In the genomic region with DNA sequence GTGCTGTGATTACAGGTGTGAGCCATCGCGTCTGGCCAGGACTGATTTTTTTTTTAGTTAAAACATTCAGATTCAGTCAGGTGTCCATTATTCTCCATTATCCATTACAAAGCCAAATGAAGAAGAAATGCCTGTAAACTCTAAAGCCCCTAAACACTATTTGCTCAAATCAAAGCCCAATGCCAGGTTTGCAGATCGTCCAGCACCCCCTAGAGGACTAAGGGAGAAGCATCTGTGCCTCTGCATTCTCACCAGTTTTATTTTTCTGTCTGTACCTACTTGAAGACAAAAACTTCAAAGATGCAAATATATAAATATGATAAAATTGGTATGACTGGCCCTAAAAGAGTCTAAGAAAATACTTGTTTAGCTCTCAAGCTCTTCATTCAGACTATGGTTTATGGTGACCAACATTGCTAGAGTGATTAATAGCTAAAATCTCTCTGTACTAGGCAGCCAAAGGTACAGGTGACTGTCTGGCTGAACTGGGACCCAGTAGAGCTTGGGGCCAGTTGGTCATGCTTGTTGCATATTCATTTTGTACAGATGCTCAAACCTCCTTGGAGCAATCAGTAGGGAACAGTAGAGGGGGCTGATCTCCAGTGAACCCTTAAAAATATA, we compare ENCODE assay signal across 8 cellular contexts.
DNase-seq lines count a peak whose midpoint lies in the region; ATAC-seq, FAIRE-seq and TF ChIP-seq lines count a peak whose summit lies in the region.

No MANE protein-coding gene starts in this region.

- peak; percentile 99 for TF ChIP-seq RAD21 in GM12878 (IDR thresholded peaks at IDR 0.05; ENCODE audit: insufficient read depth, low read depth, low read length)

- H3K36me3 ChIP-seq in DOHH2 (ENCODE audit: control insufficient read depth, low read length) (0 out of 2 replicates have a peak, but pooled peaks cover 3% of the 10 kb centered on the region), GM12878 (ENCODE audit: control insufficient read depth in 2 of 2, insufficient read depth in 2 of 2, low read length in 1 of 2) (no peaks in the 10 kb centered on the region; a peak in 1 of 4 replicates), lung (ENCODE audit: control insufficient read depth in 2 of 2, insufficient read depth in 2 of 2, low read length in 2 of 2) (peaks cover 6 to 12% of the 10 kb centered on the region in 2 donors)

- H3K79me2 ChIP-seq in DOHH2 (ENCODE audit: control insufficient read depth, low read length) (no peaks in the 10 kb centered on the region), GM12878 (ENCODE audit: control insufficient read depth, insufficient read depth, low read length) (no peaks in the 10 kb centered on the region)

- H3K27ac Mint-ChIP-seq in T-helper 17 cell, result no peak overlapping the region

- FAIRE-seq in GM12878 (lab: Jason Lieb, UNC), result peak; percentile 86

- H3K27ac ChIP-seq in DOHH2 (ENCODE audit: low read depth, low read length), result no peak overlapping the region
- H3K27ac ChIP-seq in GM12878 (ENCODE audit: control insufficient read depth, insufficient read depth), result no peak overlapping the region
- H3K27ac ChIP-seq in lung (ENCODE audit: low read depth in 1 of 2, low read length in 1 of 2), result no peak overlapping the region

- peak; percentile 82 for ATAC-seq in GM12878
- peak; percentile 55 for ATAC-seq in lung (ENCODE audit: insufficient read depth, low FRiP score)
- ATAC-seq in GM21576 (IDR thresholded peaks at IDR 0.05; ENCODE audit: unreplicated experiment), result no peak
- no peak for ATAC-seq in T-helper 17 cell

- H3K4me2 ChIP-seq in DOHH2 (ENCODE audit: low read length) (no peak overlapping the region), GM12878 (ENCODE audit: control insufficient read depth, insufficient read depth) (no peak overlapping the region)

- peak; percentile 82 for TF ChIP-seq CTCF in DOHH2 (IDR thresholded peaks at IDR 0.05; ENCODE audit: low read depth, low read length, poor library complexity, severe bottlenecking)
- peak; percentile 87 to 89 (median 88) for TF ChIP-seq CTCF in GM12878 (IDR thresholded peaks at IDR 0.05 in 2 of 3, conservative IDR thresholded peaks at IDR 0.05 in 1 of 3; ENCODE audit: control insufficient read depth in 2 of 3, extremely low read depth in 1 of 3, insufficient read depth in 1 of 3, low read depth in 3 of 3, low read length in 3 of 3)
- peak; percentile 35 for TF ChIP-seq CTCF in lung (IDR thresholded peaks at IDR 0.05; ENCODE audit: control extremely low read depth, extremely low read depth)

- peaks cover 24% of the 10 kb centered on the region for H3K36me3 Mint-ChIP-seq in T-helper 17 cell (ENCODE audit: low read depth)

- H3K4me3 ChIP-seq in DOHH2 (ENCODE audit: low read length) (no peak overlapping the region), GM12878 (no peak overlapping the region), lung (no peak overlapping the region)

- peaks cover 9% of the 10 kb centered on the region for H3K4me1 Mint-ChIP-seq in T-helper 17 cell

- H2AFZ ChIP-seq in GM12878 (ENCODE audit: control insufficient read depth, low read depth, low read length), result no peak overlapping the region

- TF ChIP-seq EP300 in GM12878 (IDR thresholded peaks at IDR 0.05; ENCODE audit: borderline replicate concordance in 1 of 2, control insufficient read depth in 1 of 2, low read depth in 2 of 2, low read length in 2 of 2), result no peak

- BruUV-seq in GM12878 (replicated peaks; lab: Mats Ljungman, UMichigan), result no TSS peak

- no peaks in the 10 kb centered on the region for H3K9me2 ChIP-seq in DOHH2 (replicated peaks; ENCODE audit: control insufficient read depth, low read length)

- H3K9me3 ChIP-seq in DOHH2 (ENCODE audit: control insufficient read depth, insufficient read depth, low read length), result no peaks in the 10 kb centered on the region
- no peaks in the 10 kb centered on the region for H3K9me3 ChIP-seq in GM12878 (replicated peaks; ENCODE audit: control insufficient read depth, insufficient read depth, low read length)
- H3K9me3 ChIP-seq in lung (ENCODE audit: control insufficient read depth in 2 of 2, insufficient read depth in 1 of 2, low read length in 1 of 2), result no peaks in the 10 kb centered on the region
- no peaks in the 10 kb centered on the region for H3K9me3 ChIP-seq in T-helper 17 cell (ENCODE audit: control insufficient read depth, low read length, poor library complexity, severe bottlenecking)

- intact Hi-C loops in GM12878 (cut with micrococcal nuclease; ENCODE audit: unreplicated experiment), result loop anchor here (1.0 to 10.0 kb wide), 3 partner anchors 71 to 143 kb away; a partner anchor contains a TSS

- no peaks in the 10 kb centered on the region for H3K27me3 Mint-ChIP-seq in T-helper 17 cell

- POLR2A ChIA-PET in GM12878 (lab: Charles Lee), result interaction anchor here (0.6 kb wide), 1 partner anchor 25 kb away, joined by 3 read pairs; no protein-coding TSS in a partner anchor

- RAD21 ChIA-PET in GM12878 (lab: Charles Lee; ENCODE audit: unreplicated experiment), result interaction anchor here (1.1 to 4.5 kb wide), 9 partner anchors 10 to 148 kb away, joined by 3 to 20 read pairs (median 5); no protein-coding TSS in a partner anchor

- in situ Hi-C loops in GM12878 (cut with MboI), result loop anchor here (5.0 kb wide), 1 partner anchor 60 kb away; no protein-coding TSS in a partner anchor

- DNase-seq in A172 (ENCODE audit: low spot score) (peak; percentile 48), NCI-H345 (lab: John Stamatoyannopoulos, UW) (peak; percentile 1), GM12878 (ENCODE audit: low read depth, low spot score) (no peak), lung (ENCODE audit: low spot score) (no peak), DMS79 treated with DMSO at 0.1 percent for 48 hours (lab: John Stamatoyannopoulos, UW) (no peak), T-helper 17 cell (no peak)

- H4K20me1 ChIP-seq in DOHH2 (ENCODE audit: control insufficient read depth, insufficient read depth, low read depth, low read length) (no peaks in the 10 kb centered on the region), GM12878 (ENCODE audit: control insufficient read depth, insufficient read depth) (no peaks in the 10 kb centered on the region; the same call in 1 of the 2 replicates)

- H3K4me1 ChIP-seq in DOHH2 (ENCODE audit: control insufficient read depth, low read length) (peaks cover 4% of the 10 kb centered on the region), GM12878 (ENCODE audit: control insufficient read depth, insufficient read depth, low read length) (peaks cover 7% of the 10 kb centered on the region; the same call in 1 of the 2 replicates), lung (ENCODE audit: control insufficient read depth in 2 of 2, insufficient read depth in 2 of 2, low read length in 2 of 2) (peaks cover 3 to 11% of the 10 kb centered on the region in 2 donors)

- TF ChIP-seq POLR2A in GM12878 (IDR thresholded peaks at IDR 0.05; ENCODE audit: low read depth, low read length), result no peak

- no peak overlapping the region for H3K9ac ChIP-seq in GM12878 (ENCODE audit: control insufficient read depth, insufficient read depth, low read length)

- no peak overlapping the region for H3K4me3 Mint-ChIP-seq in T-helper 17 cell

- H3K27me3 ChIP-seq in DOHH2 (ENCODE audit: control insufficient read depth, low read length) (no peaks in the 10 kb centered on the region), GM12878 (replicated peaks in 1 of 2; ENCODE audit: control insufficient read depth in 2 of 2, insufficient read depth in 2 of 2, low read length in 1 of 2) (no peaks in the 10 kb centered on the region), lung (ENCODE audit: control insufficient read depth, insufficient read depth) (no peaks in the 10 kb centered on the region)

- CTCF ChIA-PET in GM12878 (lab: Yijun Ruan, JAX), result interaction anchor here (0.7 to 9.9 kb wide), 40 partner anchors 9 to 539 kb away, joined by 3 to 189 read pairs (median 4); a partner anchor contains a TSS

- WGBS in GM12878 (ENCODE audit: insufficient coverage, insufficient replicate concordance, low lambda C conversion rate, missing lambda C conversion rate), result 67% methylated on average over 3 of the region's 3 CpGs
- WGBS in lung, 2 donors, result 60 to 65% methylated on average over 3 of the region's 3 CpGs

- H3F3A ChIP-seq in DOHH2 (ENCODE audit: control insufficient read depth, insufficient read depth), result no peaks in the 10 kb centered on the region

- SMC1A ChIA-PET in GM12878 (lab: Charles Lee; ENCODE audit: uncharacterized antibody, unreplicated experiment), result interaction anchor here (0.7 to 9.8 kb wide), 19 partner anchors 12 to 229 kb away, joined by 3 to 173 read pairs (median 5); no protein-coding TSS in a partner anchor

TF ChIP-seq in GM12878, 131 proteins besides CTCF, POLR2A, EP300 and RAD21 (continues in another document):
- peak; percentile 98 for TF ChIP-seq SMC3 (IDR thresholded peaks at IDR 0.05; ENCODE audit: borderline replicate concordance, low read length)
- 0 out of 2 replicates have a peak, but pooled peaks have one; percentile 7 for TF ChIP-seq ZNF24 (IDR thresholded peaks at IDR 0.05)
- no peak for TF ChIP-seq CEBPB (IDR thresholded peaks at IDR 0.05; ENCODE audit: borderline replicate concordance in 1 of 2, low read depth in 2 of 2, low read length in 2 of 2)
- TF ChIP-seq, protein P1, sequence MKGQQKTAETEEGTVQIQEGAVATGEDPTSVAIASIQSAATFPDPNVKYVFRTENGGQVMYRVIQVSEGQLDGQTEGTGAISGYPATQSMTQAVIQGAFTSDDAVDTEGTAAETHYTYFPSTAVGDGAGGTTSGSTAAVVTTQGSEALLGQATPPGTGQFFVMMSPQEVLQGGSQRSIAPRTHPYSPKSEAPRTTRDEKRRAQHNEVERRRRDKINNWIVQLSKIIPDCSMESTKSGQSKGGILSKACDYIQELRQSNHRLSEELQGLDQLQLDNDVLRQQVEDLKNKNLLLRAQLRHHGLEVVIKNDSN (IDR thresholded peaks at IDR 0.05; ENCODE audit: borderline replicate concordance, extremely low read length, insufficient read depth, low read depth, low read length), result no peak
- TF ChIP-seq, protein P2, sequence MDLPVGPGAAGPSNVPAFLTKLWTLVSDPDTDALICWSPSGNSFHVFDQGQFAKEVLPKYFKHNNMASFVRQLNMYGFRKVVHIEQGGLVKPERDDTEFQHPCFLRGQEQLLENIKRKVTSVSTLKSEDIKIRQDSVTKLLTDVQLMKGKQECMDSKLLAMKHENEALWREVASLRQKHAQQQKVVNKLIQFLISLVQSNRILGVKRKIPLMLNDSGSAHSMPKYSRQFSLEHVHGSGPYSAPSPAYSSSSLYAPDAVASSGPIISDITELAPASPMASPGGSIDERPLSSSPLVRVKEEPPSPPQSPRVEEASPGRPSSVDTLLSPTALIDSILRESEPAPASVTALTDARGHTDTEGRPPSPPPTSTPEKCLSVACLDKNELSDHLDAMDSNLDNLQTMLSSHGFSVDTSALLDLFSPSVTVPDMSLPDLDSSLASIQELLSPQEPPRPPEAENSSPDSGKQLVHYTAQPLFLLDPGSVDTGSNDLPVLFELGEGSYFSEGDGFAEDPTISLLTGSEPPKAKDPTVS (IDR thresholded peaks at IDR 0.05; ENCODE audit: low read depth, low read length), result no peak
- peak; percentile 69 for TF ChIP-seq YY1 (IDR thresholded peaks at IDR 0.05; ENCODE audit: low read depth, low read length)
- TF ChIP-seq EZH2 (IDR thresholded peaks at IDR 0.05; ENCODE audit: borderline replicate concordance, control insufficient read depth, low read depth, low read length), result no peak
- TF ChIP-seq TCF3 (IDR thresholded peaks at IDR 0.05; ENCODE audit: borderline replicate concordance, insufficient read depth, low read depth, low read length), result no peak
- TF ChIP-seq STAT1 (conservative IDR thresholded peaks at IDR 0.05), result no peak
- no peak for TF ChIP-seq RAD51 (IDR thresholded peaks at IDR 0.05)

Comparison
In these comparisons a context has a peak if more than half of its experiments do, and no peak if none do; other contexts are left out.
1. DNase-seq: peak in A172 (single experiment) and NCI-H345 (single experiment); none in GM12878 (single experiment), lung (single experiment), DMS79 treated with DMSO at 0.1 percent for 48 hours (single experiment) and T-helper 17 cell (0 of 3).
2. CTCF ChIP-seq: peak in every context shown above with its lines; median percentile 88 in GM12878; 82 in DOHH2; 35 in lung.
3. ATAC-seq: peak in GM12878 (single experiment) and lung (single experiment); none in GM21576 (single experiment) and T-helper 17 cell (single experiment).